ENCODE assay signal across 17 cellular contexts in genomic region chr1:14755518-14756252, GRCh38.
A peak's percentile ranks its signal among the peaks of the same experiment; 100 is the strongest.
DNase-seq lines count a peak whose midpoint lies in the region; ATAC-seq and TF ChIP-seq lines count a peak whose summit lies in the region.
"Had no signal": no experiment of that assay in that cellular context is flagged by ENCODE, and none has a peak within 500 bp of the region (broad histone marks: within the 10 kb centered on the region; RNA-seq: fewer than 3 reads in every experiment).

No MANE protein-coding gene starts in this region.

- TF ChIP-seq POLR2A in NB4 (IDR thresholded peaks at IDR 0.05; ENCODE audit: extremely low read depth, insufficient read length), result no peak

- ATAC-seq in naive thymus-derived CD4-positive, alpha-beta T cell, result peak; percentile 37
- no peak for ATAC-seq in GM19395 (IDR thresholded peaks at IDR 0.05; ENCODE audit: unreplicated experiment)
- ATAC-seq: activated CD4-positive, CD25-positive, alpha-beta regulatory T cell treated with anti-CD3 and anti-CD28 coated beads, Interleukin-2, amount 50 U/mL, for 24 hours had no signal

- H3K36me3 ChIP-seq in GM06990 (ENCODE audit: control insufficient read depth, insufficient read depth, low read length) (no peaks in the 10 kb centered on the region), mammary epithelial cell (ENCODE audit: insufficient read depth, low read length) (no peaks in the 10 kb centered on the region)
- no peaks in the 10 kb centered on the region for H3K36me3 ChIP-seq in naive thymus-derived CD4-positive, alpha-beta T cell (ENCODE audit: control insufficient read depth in 2 of 3, insufficient read depth in 3 of 3, low read length in 3 of 3)
- H3K36me3 ChIP-seq: BE2C, prostate gland, thoracic aorta had no signal

- dilution Hi-C loops in mammary epithelial cell (cut with HindIII; ENCODE audit: low sequenced_read_pairs), result no loop called here

- H3K4me1 Mint-ChIP-seq in naive thymus-derived CD4-positive, alpha-beta T cell, result peaks cover 0 to 2% (median 0%) of the 10 kb centered on the region in 7 donors
- H3K4me1 Mint-ChIP-seq: activated naive CD4-positive, alpha-beta T cell treated with anti-CD3 and anti-CD28 coated beads, Interleukin-2, amount 50 U/mL, for 24 hours; central memory CD8-positive, alpha-beta T cell had no signal

- in situ Hi-C loops in mammary epithelial cell (cut with MboI; ENCODE audit: low sequenced_read_pairs in 2 of 2), result loop anchor here in 1 of 2 donors (25.0 kb wide), 1 partner anchor 282 kb away; no protein-coding TSS in a partner anchor

- DNase-seq in GM06990 (ENCODE audit: extremely low read depth, insufficient read length), result peak; percentile 51
- DNase-seq in NB4 (ENCODE audit: low read depth), result peak; percentile 33
- DNase-seq in mammary epithelial cell, result peak; percentile 62
- no peak for DNase-seq in naive thymus-derived CD4-positive, alpha-beta T cell
- DNase-seq in stimulated activated CD4-positive, alpha-beta T cell treated with anti-CD3 and anti-CD28 coated beads, Interleukin-4, amount 100 ng/mL, for 1 hour, result no peak
- no peak for DNase-seq in SW480 (ENCODE audit: low spot score)
- DNase-seq in HT-29 (ENCODE audit: low spot score), result no peak
- DNase-seq: BE2C; DND-41; NCI-H345; stimulated activated CD4-positive, alpha-beta T cell treated with anti-CD3 and anti-CD28 coated beads, Interleukin-15, amount 100 ng/mL, for 24 hours had no signal

- WGBS in mammary epithelial cell (ENCODE audit: low coverage, missing lambda C conversion rate), result 68% methylated on average over 9 of the region's 9 CpGs

- BruUV-seq in mammary epithelial cell (replicated peaks; lab: Mats Ljungman, UMichigan), result no TSS peak

- no peaks in the 10 kb centered on the region for H3K9me3 ChIP-seq in mammary epithelial cell (replicated peaks; ENCODE audit: insufficient read depth, low read length)
- H3K9me3 ChIP-seq in naive thymus-derived CD4-positive, alpha-beta T cell (ENCODE audit: control insufficient read depth in 2 of 3, low read length in 3 of 3), result no peaks in the 10 kb centered on the region
- H3K9me3 ChIP-seq: BE2C, prostate gland, thoracic aorta had no signal

- H3K4me3 ChIP-seq in GM06990 (replicated peaks; ENCODE audit: low read depth, low read length) (no peak overlapping the region), NB4 (ENCODE audit: low read depth, low read length) (no peak overlapping the region), mammary epithelial cell (replicated peaks in 1 of 3; ENCODE audit: insufficient read depth in 1 of 3, low read depth in 2 of 3, low read length in 3 of 3) (no peak overlapping the region)
- H3K4me3 ChIP-seq in naive thymus-derived CD4-positive, alpha-beta T cell (ENCODE audit: low read length), result no peak overlapping the region
- H3K4me3 ChIP-seq: prostate gland, thoracic aorta had no signal

- H3K36me3 Mint-ChIP-seq in naive thymus-derived CD4-positive, alpha-beta T cell, result no peaks in the 10 kb centered on the region
- H3K36me3 Mint-ChIP-seq: activated naive CD4-positive, alpha-beta T cell treated with anti-CD3 and anti-CD28 coated beads, Interleukin-2, amount 50 U/mL, for 24 hours had no signal

- H3K79me2 ChIP-seq in mammary epithelial cell (ENCODE audit: insufficient read depth, low read length), result no peaks in the 10 kb centered on the region

- H3K27me3 Mint-ChIP-seq in naive thymus-derived CD4-positive, alpha-beta T cell, result peaks cover 0 to 10% (median 10%) of the 10 kb centered on the region in 5 donors

- no peak overlapping the region for H3K9ac ChIP-seq in mammary epithelial cell (ENCODE audit: insufficient read depth, low read length)

- no peak overlapping the region for H3K27ac Mint-ChIP-seq in naive thymus-derived CD4-positive, alpha-beta T cell
- H3K27ac Mint-ChIP-seq: activated naive CD4-positive, alpha-beta T cell treated with anti-CD3 and anti-CD28 coated beads, Interleukin-2, amount 50 U/mL, for 24 hours had no signal

- H3K4me3 Mint-ChIP-seq in naive thymus-derived CD4-positive, alpha-beta T cell, result no peak overlapping the region
- H3K4me3 Mint-ChIP-seq: activated naive CD4-positive, alpha-beta T cell treated with anti-CD3 and anti-CD28 coated beads, Interleukin-2, amount 50 U/mL, for 24 hours; central memory CD8-positive, alpha-beta T cell had no signal

- H3K4me1 ChIP-seq in mammary epithelial cell (ENCODE audit: insufficient read depth, low read length), result peaks cover 29% of the 10 kb centered on the region
- H3K4me1 ChIP-seq in naive thymus-derived CD4-positive, alpha-beta T cell (ENCODE audit: control insufficient read depth in 2 of 2, insufficient read depth in 2 of 2, low read length in 2 of 2), result no peaks in the 10 kb centered on the region
- H3K4me1 ChIP-seq: BE2C, prostate gland had no signal

- TF ChIP-seq CTCF in GM06990 (IDR thresholded peaks at IDR 0.05; ENCODE audit: insufficient read depth, low read length, poor library complexity, severe bottlenecking) (no peak), NB4 (IDR thresholded peaks at IDR 0.05; ENCODE audit: low read depth, low read length) (no peak), mammary epithelial cell (conservative IDR thresholded peaks at IDR 0.05 in 1 of 2, IDR thresholded peaks at IDR 0.05 in 1 of 2; ENCODE audit: extremely low read depth in 1 of 2, insufficient read depth in 1 of 2, low read depth in 1 of 2, low read length in 2 of 2) (no peak)

- peaks cover 0 to 3% (median 0%) of the 10 kb centered on the region in 11 donors for H3K9me3 Mint-ChIP-seq in naive thymus-derived CD4-positive, alpha-beta T cell
- H3K9me3 Mint-ChIP-seq: activated naive CD4-positive, alpha-beta T cell treated with anti-CD3 and anti-CD28 coated beads, Interleukin-2, amount 50 U/mL, for 24 hours; central memory CD8-positive, alpha-beta T cell had no signal

- H3K4me2 ChIP-seq in mammary epithelial cell (ENCODE audit: insufficient read depth, low read depth, low read length), result no peak overlapping the region

- CTCF ChIA-PET in mammary epithelial cell (lab: Charles Lee; ENCODE audit: low non-redundant PET), result no interaction called here
- CTCF ChIA-PET in naive thymus-derived CD4-positive, alpha-beta T cell (lab: Charles Lee), result no interaction called here

- H4K20me1 ChIP-seq in mammary epithelial cell (ENCODE audit: insufficient read depth, low read length), result no peaks in the 10 kb centered on the region

- H3K27ac ChIP-seq in mammary epithelial cell (ENCODE audit: insufficient read depth, low read depth, low read length), result peak overlapping the region; percentile 55
- H3K27ac ChIP-seq in naive thymus-derived CD4-positive, alpha-beta T cell (ENCODE audit: low read depth, low read length), result no peak overlapping the region
- H3K27ac ChIP-seq: prostate gland, thoracic aorta had no signal

- intact Hi-C loops in mammary epithelial cell (cut with micrococcal nuclease), result loop anchor here (2.0 kb wide), 1 partner anchor 13 kb away; no protein-coding TSS in a partner anchor
- intact Hi-C loops in naive thymus-derived CD4-positive, alpha-beta T cell (cut with micrococcal nuclease), result no loop called here

- H3K27me3 ChIP-seq in GM06990 (replicated peaks; ENCODE audit: control insufficient read depth, insufficient read depth, low read length), result no peaks in the 10 kb centered on the region
- no peaks in the 10 kb centered on the region for H3K27me3 ChIP-seq in mammary epithelial cell (ENCODE audit: insufficient read depth, low read length)
- no peaks in the 10 kb centered on the region for H3K27me3 ChIP-seq in naive thymus-derived CD4-positive, alpha-beta T cell (ENCODE audit: control insufficient read depth in 2 of 2, insufficient read depth in 2 of 2, low read length in 2 of 2)
- H3K27me3 ChIP-seq: BE2C had no signal

- POLR2A ChIA-PET in naive thymus-derived CD4-positive, alpha-beta T cell (lab: Charles Lee), result no interaction called here

- peak overlapping the region; percentile 61 for H2AFZ ChIP-seq in mammary epithelial cell (ENCODE audit: low read depth, low read length)

Comparison
In these comparisons a context has a peak if more than half of its experiments do, and no peak if none do; other contexts are left out.
1. DNase-seq: peak in GM06990 (single experiment), NB4 (single experiment) and mammary epithelial cell (single experiment); none in naive thymus-derived CD4-positive, alpha-beta T cell (0 of 9), stimulated activated CD4-positive, alpha-beta T cell treated with anti-CD3 and anti-CD28 coated beads, Interleukin-4, amount 100 ng/mL, for 1 hour (single experiment), SW480 (single experiment) and HT-29 (single experiment).